Comparison of ENCODE assay signal across 8 cellular contexts in the genomic region with DNA sequence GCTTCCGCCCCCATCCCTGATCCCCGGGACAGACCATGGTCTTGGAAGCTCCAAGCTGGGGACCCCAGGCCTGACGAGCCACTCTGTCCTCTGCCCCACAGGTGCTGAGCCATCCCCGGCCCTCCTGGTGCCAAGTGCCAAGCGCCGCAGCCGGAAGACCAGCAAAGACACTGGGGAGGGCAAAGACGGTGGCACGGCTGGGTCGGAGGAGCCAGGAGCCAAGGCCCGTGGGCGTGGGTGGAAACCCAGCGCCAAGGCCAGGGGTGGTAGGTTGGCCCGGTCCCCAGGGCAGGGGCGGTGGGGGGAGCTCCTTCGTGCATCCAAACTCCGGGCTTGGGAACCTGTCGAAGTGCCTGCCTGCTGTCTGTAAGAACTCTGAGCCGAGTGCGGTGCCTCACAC.
DNase-seq lines count a peak whose midpoint lies in the region; ATAC-seq, FAIRE-seq and TF ChIP-seq lines count a peak whose summit lies in the region.
"Not testable (repeated sequence)": the region's sequence is repeated elsewhere in the genome, so short reads cannot be mapped to it uniquely, and the experiment has no call there.

No MANE protein-coding gene starts in this region.

- H3K9me3 Mint-ChIP-seq in stimulated activated memory B cell treated with anti-CD40 and anti-IgM and Interleukin-4, amounts not matched to agents 10 μg/mL and 1 μg/mL and 100 μg/mL, for 72 hours = not testable (repeated sequence)

- not testable (repeated sequence) for H3K4me1 ChIP-seq in right cardiac atrium (ENCODE audit: control insufficient read depth, insufficient read depth, low read length); kidney (ENCODE audit: control insufficient read depth in 1 of 2, insufficient read depth in 1 of 2, low read depth in 1 of 2, low read length in 2 of 2); sigmoid colon; upper lobe of right lung

- not testable (repeated sequence) for H3K4me1 Mint-ChIP-seq in stimulated activated memory B cell treated with anti-CD40 and anti-IgM and Interleukin-4, amounts not matched to agents 10 μg/mL and 1 μg/mL and 100 μg/mL, for 72 hours

- not testable (repeated sequence) for TF ChIP-seq POLR2A in sigmoid colon (IDR thresholded peaks at IDR 0.05)

- WGBS in right cardiac atrium = 91% methylated on average over 15 of the region's 20 CpGs
- 93 to 95% methylated on average over 14 to 20 of the region's 20 CpGs for WGBS in sigmoid colon, 2 donors

- H3K4me3 Mint-ChIP-seq in stimulated activated memory B cell treated with anti-CD40 and anti-IgM and Interleukin-4, amounts not matched to agents 10 μg/mL and 1 μg/mL and 100 μg/mL, for 72 hours = not testable (repeated sequence)

- not testable (repeated sequence) for H3K4me3 ChIP-seq in coronary artery; right cardiac atrium (ENCODE audit: low read length); kidney (ENCODE audit: low read length in 2 of 2); sigmoid colon; upper lobe of right lung

- FAIRE-seq in kidney (lab: Jason Lieb, UNC) = not testable (repeated sequence)

- not testable (repeated sequence) for H3K27ac ChIP-seq in coronary artery; right cardiac atrium (ENCODE audit: low read length); kidney (ENCODE audit: low read depth in 2 of 2, low read length in 2 of 2); sigmoid colon; upper lobe of right lung

- H3K27me3 Mint-ChIP-seq in stimulated activated memory B cell treated with anti-CD40 and anti-IgM and Interleukin-4, amounts not matched to agents 10 μg/mL and 1 μg/mL and 100 μg/mL, for 72 hours = not testable (repeated sequence)

- not testable (repeated sequence) for H3K36me3 ChIP-seq in kidney (ENCODE audit: control insufficient read depth in 1 of 2, insufficient read depth in 2 of 2, low read length in 2 of 2); sigmoid colon; upper lobe of right lung

- TF ChIP-seq EP300 in sigmoid colon (IDR thresholded peaks at IDR 0.05) = not testable (repeated sequence)

- TF ChIP-seq CTCF in coronary artery (IDR thresholded peaks at IDR 0.05); kidney (IDR thresholded peaks at IDR 0.05; ENCODE audit: borderline replicate concordance, extremely low read depth, insufficient read depth); sigmoid colon (IDR thresholded peaks at IDR 0.05); upper lobe of right lung (IDR thresholded peaks at IDR 0.05): not testable (repeated sequence)

- not testable (repeated sequence) for H3K9me3 ChIP-seq in right cardiac atrium (ENCODE audit: control insufficient read depth, low read length); kidney (ENCODE audit: control insufficient read depth in 1 of 2, low read length in 2 of 2); sigmoid colon; upper lobe of right lung

- not testable (repeated sequence) for H3K27ac Mint-ChIP-seq in stimulated activated memory B cell treated with anti-CD40 and anti-IgM and Interleukin-4, amounts not matched to agents 10 μg/mL and 1 μg/mL and 100 μg/mL, for 72 hours

- not testable (repeated sequence) for ATAC-seq in right cardiac atrium
- ATAC-seq in stimulated activated memory B cell treated with anti-CD40 and anti-IgM and Interleukin-4, amounts not matched to agents 10 μg/mL and 1 μg/mL and 100 μg/mL, for 72 hours = peak; percentile 8
- ATAC-seq in upper lobe of right lung = peak; percentile 41

- DNase-seq in coronary artery (ENCODE audit: low spot score) = peak; percentile 19
- peak in 2 of 3 donors; percentile 16 to 37 for DNase-seq in right cardiac atrium
- peak; percentile 57 for DNase-seq in kidney
- peak; percentile 65 for DNase-seq in mesenteric fat pad (ENCODE audit: low spot score)
- peak; percentile 71 for DNase-seq in posterior vena cava (ENCODE audit: low spot score)
- DNase-seq in sigmoid colon = peak; percentile 27
- not testable (repeated sequence) for DNase-seq in upper lobe of right lung

- not testable (repeated sequence) for H3K27me3 ChIP-seq in right cardiac atrium (ENCODE audit: control insufficient read depth, insufficient read depth); sigmoid colon; upper lobe of right lung

- intact Hi-C loops in right cardiac atrium (cut with DNase I); kidney (cut with DNase I); posterior vena cava (cut with DNase I); sigmoid colon (cut with DNase I); upper lobe of right lung (cut with DNase I): not testable (repeated sequence)

- H3K9ac ChIP-seq in kidney (ENCODE audit: low read length in 2 of 2) = not testable (repeated sequence)

- not testable (repeated sequence) for H3K36me3 Mint-ChIP-seq in stimulated activated memory B cell treated with anti-CD40 and anti-IgM and Interleukin-4, amounts not matched to agents 10 μg/mL and 1 μg/mL and 100 μg/mL, for 72 hours
